In genomic region chr19:9430444-9430843, GRCh38 we compare ENCODE assay signal across 23 cellular contexts.
"Had no signal": no experiment of that assay in that cellular context is flagged by ENCODE, and none has a peak within 500 bp of the region (broad histone marks: within the 10 kb centered on the region; RNA-seq: fewer than 3 reads in every experiment).

No MANE protein-coding gene starts in this region.

- H3K27ac Mint-ChIP-seq: memory B cell, mesothelial cell of epicardium, nephron progenitor cell had no signal

- H3K27me3 Mint-ChIP-seq: memory B cell; stimulated activated naive CD8-positive, alpha-beta T cell treated with anti-CD3 and anti-CD28 coated beads, Interleukin-15, amount 100 ng/mL, for 72 hours had no signal

- H3K9me3 Mint-ChIP-seq: mesothelial cell of epicardium had no signal

- ATAC-seq: gastrocnemius medialis; left lung; lower lobe of right lung; psoas muscle; stimulated activated naive CD8-positive, alpha-beta T cell treated with anti-CD3 and anti-CD28 coated beads, Interleukin-15, amount 100 ng/mL, for 72 hours had no signal

- H3K27me3 ChIP-seq: dorsolateral prefrontal cortex, esophagus muscularis mucosa, gastrocnemius medialis, heart right ventricle, left lung, neutrophil, testis, tibial nerve had no signal

- DNase-seq: caudate nucleus; dorsolateral prefrontal cortex; effector CD8-positive, alpha-beta T cell; gastrocnemius medialis; heart right ventricle; hypothalamus; left lung; lower lobe of right lung; nephron progenitor cell; psoas muscle; retina; small intestine; stimulated activated CD4-positive, alpha-beta T cell treated with anti-CD3 and anti-CD28 coated beads, Interleukin-12 subunit alpha, Interleukin-12 subunit beta, amount 100 ng/mL, for 4 hours; stimulated activated naive CD8-positive, alpha-beta T cell treated with anti-CD3 and anti-CD28 coated beads, Interleukin-15, amount 100 ng/mL, for 72 hours had no signal

- FAIRE-seq: endometrium, keratinocyte, small intestine had no signal

- H3K4me3 ChIP-seq: coronary artery, dorsolateral prefrontal cortex, esophagus muscularis mucosa, gastrocnemius medialis, heart right ventricle, left lung, lower lobe of right lung, psoas muscle, testis, tibial nerve had no signal

- H3K4me3 Mint-ChIP-seq: memory B cell; mesothelial cell of epicardium; nephron progenitor cell; stimulated activated naive CD8-positive, alpha-beta T cell treated with anti-CD3 and anti-CD28 coated beads, Interleukin-15, amount 100 ng/mL, for 72 hours had no signal
